ENCODE assay signal across 1 cellular context in genomic region chr2:11873346-11873745, GRCh38.
TF ChIP-seq lines count a peak whose summit lies in the region.

No MANE protein-coding gene starts in this region.

TF ChIP-seq in WTC11, 78 proteins besides CTCF, POLR2A, EP300 and RAD21 (continued from another document):
- TF ChIP-seq ZNF281 (CRISPR knock-in tag; IDR thresholded peaks at IDR 0.05) (no peak), ZNF416 (CRISPR knock-in tag; IDR thresholded peaks at IDR 0.05) (no peak), SP1 (CRISPR knock-in tag; conservative IDR thresholded peaks at IDR 0.05) (no peak), KAT7 (CRISPR knock-in tag; IDR thresholded peaks at IDR 0.05; ENCODE audit: borderline replicate concordance) (no peak), ZNF396 (CRISPR knock-in tag; IDR thresholded peaks at IDR 0.05; ENCODE audit: borderline replicate concordance) (no peak), USF2 (CRISPR knock-in tag; IDR thresholded peaks at IDR 0.05) (no peak), NR1H2 (CRISPR knock-in tag; IDR thresholded peaks at IDR 0.05) (no peak), IRF2 (CRISPR knock-in tag; IDR thresholded peaks at IDR 0.05; ENCODE audit: borderline replicate concordance, low read depth) (no peak), CREM (CRISPR knock-in tag; IDR thresholded peaks at IDR 0.05) (no peak), AFF4 (CRISPR knock-in tag; IDR thresholded peaks at IDR 0.05; ENCODE audit: borderline replicate concordance) (no peak), EMX1 (CRISPR knock-in tag; IDR thresholded peaks at IDR 0.05) (no peak), NR2C2 (CRISPR knock-in tag; IDR thresholded peaks at IDR 0.05) (no peak), SMAD4 (CRISPR knock-in tag; IDR thresholded peaks at IDR 0.05) (no peak)
